Comparison of ENCODE assay signal across 2 cellular contexts in genomic region chr10:3737811-3738311, GRCh38.
TF ChIP-seq lines count a peak whose summit lies in the region.

No MANE protein-coding gene starts in this region.

TF ChIP-seq in HCT116, 20 proteins besides CTCF, POLR2A, EP300 and RAD21:
- TF ChIP-seq, protein P1, sequence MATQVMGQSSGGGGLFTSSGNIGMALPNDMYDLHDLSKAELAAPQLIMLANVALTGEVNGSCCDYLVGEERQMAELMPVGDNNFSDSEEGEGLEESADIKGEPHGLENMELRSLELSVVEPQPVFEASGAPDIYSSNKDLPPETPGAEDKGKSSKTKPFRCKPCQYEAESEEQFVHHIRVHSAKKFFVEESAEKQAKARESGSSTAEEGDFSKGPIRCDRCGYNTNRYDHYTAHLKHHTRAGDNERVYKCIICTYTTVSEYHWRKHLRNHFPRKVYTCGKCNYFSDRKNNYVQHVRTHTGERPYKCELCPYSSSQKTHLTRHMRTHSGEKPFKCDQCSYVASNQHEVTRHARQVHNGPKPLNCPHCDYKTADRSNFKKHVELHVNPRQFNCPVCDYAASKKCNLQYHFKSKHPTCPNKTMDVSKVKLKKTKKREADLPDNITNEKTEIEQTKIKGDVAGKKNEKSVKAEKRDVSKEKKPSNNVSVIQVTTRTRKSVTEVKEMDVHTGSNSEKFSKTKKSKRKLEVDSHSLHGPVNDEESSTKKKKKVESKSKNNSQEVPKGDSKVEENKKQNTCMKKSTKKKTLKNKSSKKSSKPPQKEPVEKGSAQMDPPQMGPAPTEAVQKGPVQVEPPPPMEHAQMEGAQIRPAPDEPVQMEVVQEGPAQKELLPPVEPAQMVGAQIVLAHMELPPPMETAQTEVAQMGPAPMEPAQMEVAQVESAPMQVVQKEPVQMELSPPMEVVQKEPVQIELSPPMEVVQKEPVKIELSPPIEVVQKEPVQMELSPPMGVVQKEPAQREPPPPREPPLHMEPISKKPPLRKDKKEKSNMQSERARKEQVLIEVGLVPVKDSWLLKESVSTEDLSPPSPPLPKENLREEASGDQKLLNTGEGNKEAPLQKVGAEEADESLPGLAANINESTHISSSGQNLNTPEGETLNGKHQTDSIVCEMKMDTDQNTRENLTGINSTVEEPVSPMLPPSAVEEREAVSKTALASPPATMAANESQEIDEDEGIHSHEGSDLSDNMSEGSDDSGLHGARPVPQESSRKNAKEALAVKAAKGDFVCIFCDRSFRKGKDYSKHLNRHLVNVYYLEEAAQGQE (IDR thresholded peaks at IDR 0.05; ENCODE audit: low read depth): no peak
- TF ChIP-seq SP1 (IDR thresholded peaks at IDR 0.05; ENCODE audit: low read depth) (no peak), YY1 (IDR thresholded peaks at IDR 0.05; ENCODE audit: extremely low read depth, insufficient replicate concordance, low read depth, low read length) (no peak), TCF7L2 (IDR thresholded peaks at IDR 0.05; ENCODE audit: borderline replicate concordance, extremely low read depth, insufficient read depth, insufficient read length) (no peak), CEBPB (IDR thresholded peaks at IDR 0.05; ENCODE audit: low read depth) (no peak), EZH2 (IDR thresholded peaks at IDR 0.05) (no peak), MAX (IDR thresholded peaks at IDR 0.05) (no peak), EGR1 (IDR thresholded peaks at IDR 0.05; ENCODE audit: low read depth) (no peak), POLR2AphosphoS5 (IDR thresholded peaks at IDR 0.05; ENCODE audit: low read depth, low read length) (no peak), CBX3 (IDR thresholded peaks at IDR 0.05; ENCODE audit: low read depth) (no peak), ZFX (IDR thresholded peaks at IDR 0.05) (no peak), EZH2phosphoT487 (IDR thresholded peaks at IDR 0.05; ENCODE audit: borderline replicate concordance) (no peak), ZNF274 (IDR thresholded peaks at IDR 0.05; ENCODE audit: low read depth, low read length) (no peak), FOSL1 (IDR thresholded peaks at IDR 0.05; ENCODE audit: low read depth) (no peak), SIN3A (IDR thresholded peaks at IDR 0.05; ENCODE audit: low read depth) (no peak), ELF1 (IDR thresholded peaks at IDR 0.05; ENCODE audit: borderline replicate concordance, low read depth) (no peak), JUND (IDR thresholded peaks at IDR 0.05) (no peak), SRF (IDR thresholded peaks at IDR 0.05; ENCODE audit: low read depth) (no peak)
- TF ChIP-seq, protein P2, sequence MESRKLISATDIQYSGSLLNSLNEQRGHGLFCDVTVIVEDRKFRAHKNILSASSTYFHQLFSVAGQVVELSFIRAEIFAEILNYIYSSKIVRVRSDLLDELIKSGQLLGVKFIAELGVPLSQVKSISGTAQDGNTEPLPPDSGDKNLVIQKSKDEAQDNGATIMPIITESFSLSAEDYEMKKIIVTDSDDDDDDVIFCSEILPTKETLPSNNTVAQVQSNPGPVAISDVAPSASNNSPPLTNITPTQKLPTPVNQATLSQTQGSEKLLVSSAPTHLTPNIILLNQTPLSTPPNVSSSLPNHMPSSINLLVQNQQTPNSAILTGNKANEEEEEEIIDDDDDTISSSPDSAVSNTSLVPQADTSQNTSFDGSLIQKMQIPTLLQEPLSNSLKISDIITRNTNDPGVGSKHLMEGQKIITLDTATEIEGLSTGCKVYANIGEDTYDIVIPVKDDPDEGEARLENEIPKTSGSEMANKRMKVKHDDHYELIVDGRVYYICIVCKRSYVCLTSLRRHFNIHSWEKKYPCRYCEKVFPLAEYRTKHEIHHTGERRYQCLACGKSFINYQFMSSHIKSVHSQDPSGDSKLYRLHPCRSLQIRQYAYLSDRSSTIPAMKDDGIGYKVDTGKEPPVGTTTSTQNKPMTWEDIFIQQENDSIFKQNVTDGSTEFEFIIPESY (IDR thresholded peaks at IDR 0.05; ENCODE audit: extremely low read depth, insufficient replicate concordance, low read length): no peak

TF ChIP-seq in endothelial cell of umbilical vein, 7 proteins besides CTCF, POLR2A, EP300 and RAD21 (continued from another document):
- no peak for TF ChIP-seq POLR2AphosphoS5 (IDR thresholded peaks at IDR 0.05; ENCODE audit: insufficient read depth, low read depth, low read length)
- TF ChIP-seq JUN (IDR thresholded peaks at IDR 0.05; ENCODE audit: borderline replicate concordance, insufficient read depth, insufficient read length, low read depth): no peak
- no peak for TF ChIP-seq GATA2 (IDR thresholded peaks at IDR 0.05; ENCODE audit: insufficient read depth, insufficient read length, low read depth, low read length)
- no peak for TF ChIP-seq FOS (IDR thresholded peaks at IDR 0.05; ENCODE audit: borderline replicate concordance, insufficient read depth, low read length)
TF ChIP-seq in endothelial cell of umbilical vein: peak in this region for 0.
